ENCODE assay signal across 19 cellular contexts in genomic region chr2:47516496-47517104, GRCh38. TPM values are rescaled to one million over a fixed set of nuclear protein-coding genes. Genes with fewer than 3 reads are reported as not detected.
DNase-seq lines count a peak whose midpoint lies in the region; ATAC-seq and TF ChIP-seq lines count a peak whose summit lies in the region.
"Had no signal": no experiment of that assay in that cellular context is flagged by ENCODE, and none has a peak within 500 bp of the region (broad histone marks: within the 10 kb centered on the region; RNA-seq: fewer than 3 reads in every experiment).

No MANE protein-coding gene starts in this region.

- peaks cover 7% of the 10 kb centered on the region for H3K36me3 Mint-ChIP-seq in neural progenitor cell

- TF ChIP-seq CTCF in OCI-LY1 (IDR thresholded peaks at IDR 0.05; ENCODE audit: low read length) (no peak), neural progenitor cell (IDR thresholded peaks at IDR 0.05) (no peak), mammary epithelial cell (conservative IDR thresholded peaks at IDR 0.05 in 1 of 2, IDR thresholded peaks at IDR 0.05 in 1 of 2; ENCODE audit: extremely low read depth in 1 of 2, insufficient read depth in 1 of 2, low read depth in 1 of 2, low read length in 2 of 2) (no peak), PC-9 (conservative IDR thresholded peaks at IDR 0.05) (no peak)

- intact Hi-C loops in mammary epithelial cell (cut with micrococcal nuclease) = no loop called here
- intact Hi-C loops in PC-9 (cut with micrococcal nuclease; ENCODE audit: unreplicated experiment) = no loop called here

- H3K27ac ChIP-seq in OCI-LY1 (ENCODE audit: low read depth, low read length, poor library complexity, severe bottlenecking) (peak overlapping the region; percentile 95), neural progenitor cell (no peak overlapping the region), mammary epithelial cell (ENCODE audit: insufficient read depth, low read depth, low read length) (no peak overlapping the region), PC-9 (no peak overlapping the region)
- H3K27ac ChIP-seq: GM23248 had no signal

- peaks cover 30% of the 10 kb centered on the region for H3K4me1 Mint-ChIP-seq in neural progenitor cell

- CTCF ChIA-PET in mammary epithelial cell (lab: Charles Lee; ENCODE audit: low non-redundant PET) (no interaction called here), PC-9 (lab: Charles Lee) (interaction anchor here (0.6 kb wide), 1 partner anchor 105 kb away, joined by 8 read pairs; no protein-coding TSS in a partner anchor)

- no peak overlapping the region for H3K9ac ChIP-seq in OCI-LY1 (ENCODE audit: low read length)
- no peak overlapping the region for H3K9ac ChIP-seq in neural progenitor cell
- H3K9ac ChIP-seq in mammary epithelial cell (ENCODE audit: insufficient read depth, low read length) = no peak overlapping the region
- H3K9ac ChIP-seq: BLaER1 treated with 17β-estradiol and CSF1 and Interleukin-3, amounts not matched to agents 10 nM and 100 nM; GM23248 had no signal

- H3K9me2 ChIP-seq in OCI-LY1 (ENCODE audit: low read depth, low read length) (no peaks in the 10 kb centered on the region), PC-9 (ENCODE audit: insufficient read depth) (no peaks in the 10 kb centered on the region)

- BruUV-seq in mammary epithelial cell (replicated peaks; lab: Mats Ljungman, UMichigan) = no TSS peak
- no TSS peak for BruUV-seq in PC-9 (replicated peaks; lab: Mats Ljungman, UMichigan)

- H3K4me3 ChIP-seq in H7 (ENCODE audit: insufficient read depth, low read depth, low read length) (no peak overlapping the region), OCI-LY1 (ENCODE audit: low read depth, low read length, poor library complexity, severe bottlenecking) (no peak overlapping the region), neural progenitor cell (no peak overlapping the region), mammary epithelial cell (replicated peaks in 1 of 3; ENCODE audit: insufficient read depth in 1 of 3, low read depth in 2 of 3, low read length in 3 of 3) (no peak overlapping the region), PC-9 (no peak overlapping the region)
- H3K4me3 ChIP-seq: BLaER1 treated with 17β-estradiol and CSF1 and Interleukin-3, amounts not matched to agents 10 nM and 100 nM; GM12878; GM23248 had no signal

- H3K9me3 Mint-ChIP-seq in neural progenitor cell = no peaks in the 10 kb centered on the region
- H3K9me3 Mint-ChIP-seq: HFFc6 had no signal

- in situ Hi-C loops in mammary epithelial cell (cut with MboI; ENCODE audit: low sequenced_read_pairs in 2 of 2) = no loop called here

- H3K36me3 ChIP-seq in H7 (replicated peaks; ENCODE audit: control insufficient read depth, insufficient read depth, low read length) = no peaks in the 10 kb centered on the region
- peaks cover 13% of the 10 kb centered on the region; the same call in 1 of the 2 replicates for H3K36me3 ChIP-seq in OCI-LY1 (ENCODE audit: insufficient read depth, low read length)
- no peaks in the 10 kb centered on the region for H3K36me3 ChIP-seq in neural progenitor cell
- H3K36me3 ChIP-seq in mammary epithelial cell (ENCODE audit: insufficient read depth, low read length) = no peaks in the 10 kb centered on the region
- no peaks in the 10 kb centered on the region for H3K36me3 ChIP-seq in PC-9 (ENCODE audit: low read depth)
- H3K36me3 ChIP-seq: BLaER1 treated with 17β-estradiol and CSF1 and Interleukin-3, amounts not matched to agents 10 nM and 100 nM had no signal

- H4K20me1 ChIP-seq in OCI-LY1 (ENCODE audit: insufficient read depth, low read length) (no peaks in the 10 kb centered on the region), neural progenitor cell (ENCODE audit: low read depth) (no peaks in the 10 kb centered on the region), mammary epithelial cell (ENCODE audit: insufficient read depth, low read length) (no peaks in the 10 kb centered on the region), PC-9 (ENCODE audit: insufficient read depth) (no peaks in the 10 kb centered on the region)
- H4K20me1 ChIP-seq: BLaER1 treated with 17β-estradiol and CSF1 and Interleukin-3, amounts not matched to agents 10 nM and 100 nM had no signal

- H3F3A ChIP-seq in OCI-LY1 (ENCODE audit: insufficient read depth, low read length) (no peaks in the 10 kb centered on the region; the same call in 1 of the 2 replicates), neural progenitor cell (ENCODE audit: low read depth) (peaks cover 3% of the 10 kb centered on the region), PC-9 (ENCODE audit: insufficient read depth, low read depth) (no peaks in the 10 kb centered on the region)

- no peaks in the 10 kb centered on the region for H3K9me3 ChIP-seq in OCI-LY1 (ENCODE audit: low read length)
- no peaks in the 10 kb centered on the region for H3K9me3 ChIP-seq in neural progenitor cell (ENCODE audit: low read depth)
- H3K9me3 ChIP-seq in mammary epithelial cell (replicated peaks; ENCODE audit: insufficient read depth, low read length) = no peaks in the 10 kb centered on the region
- H3K9me3 ChIP-seq in PC-9 (ENCODE audit: insufficient read depth, low read depth) = no peaks in the 10 kb centered on the region
- H3K9me3 ChIP-seq: BLaER1 treated with 17β-estradiol and CSF1 and Interleukin-3, amounts not matched to agents 10 nM and 100 nM had no signal

- H3K4me3 Mint-ChIP-seq in neural progenitor cell = no peak overlapping the region
- H3K4me3 Mint-ChIP-seq: HFFc6 had no signal

- H3K79me2 ChIP-seq in OCI-LY1 (ENCODE audit: insufficient read depth, low read length) (no peaks in the 10 kb centered on the region), neural progenitor cell (ENCODE audit: low read depth) (no peaks in the 10 kb centered on the region), mammary epithelial cell (ENCODE audit: insufficient read depth, low read length) (no peaks in the 10 kb centered on the region), PC-9 (ENCODE audit: low read depth) (no peaks in the 10 kb centered on the region)

- H3K4me2 ChIP-seq in OCI-LY1 (ENCODE audit: low read length) = no peak overlapping the region
- no peak overlapping the region for H3K4me2 ChIP-seq in neural progenitor cell
- H3K4me2 ChIP-seq in mammary epithelial cell (ENCODE audit: insufficient read depth, low read depth, low read length) = no peak overlapping the region
- H3K4me2 ChIP-seq in PC-9 = no peak overlapping the region

- H2AFZ ChIP-seq in OCI-LY1 (ENCODE audit: low read length) (no peak overlapping the region), neural progenitor cell (replicated peaks) (no peak overlapping the region), mammary epithelial cell (ENCODE audit: low read depth, low read length) (no peak overlapping the region), PC-9 (no peak overlapping the region)
- H2AFZ ChIP-seq: GM23248 had no signal

- H3K27me3 Mint-ChIP-seq in neural progenitor cell (ENCODE audit: insufficient read depth, low read depth) = peaks cover 2% of the 10 kb centered on the region
- H3K27me3 Mint-ChIP-seq: CD4-positive, CD25-positive, alpha-beta regulatory T cell had no signal

- peak overlapping the region; percentile 54 for H3K27ac Mint-ChIP-seq in neural progenitor cell
- H3K27ac Mint-ChIP-seq: HFFc6 had no signal

- no peak for ATAC-seq in GM21390 (IDR thresholded peaks at IDR 0.05; ENCODE audit: unreplicated experiment)
- ATAC-seq: GM12878, HepG2 had no signal

- POLR2A ChIA-PET in PC-9 (lab: Charles Lee; ENCODE audit: unreplicated experiment) = interaction anchor here (0.5 kb wide), 1 partner anchor 591 kb away, joined by 4 read pairs; no protein-coding TSS in a partner anchor

- DNase-seq in H7 (peak; percentile 67), foreskin melanocyte (peak; percentile 49), neural progenitor cell (ENCODE audit: low spot score) (no peak), NCI-H510A treated with DMSO at 0.1 percent for 48 hours (lab: John Stamatoyannopoulos, UW) (no peak), mammary epithelial cell (no peak), PC-9 (no peak)
- DNase-seq: ACHN; Calu3; CD4-positive, CD25-positive, alpha-beta regulatory T cell; DMS79; GM23248; HCEC 1CT; HFFc6 had no signal

- H3K4me1 ChIP-seq in OCI-LY1 (ENCODE audit: insufficient read depth, low read length, severe bottlenecking) = peaks cover 41% of the 10 kb centered on the region
- H3K4me1 ChIP-seq in neural progenitor cell = peaks cover 37% of the 10 kb centered on the region
- peaks cover 14% of the 10 kb centered on the region for H3K4me1 ChIP-seq in mammary epithelial cell (ENCODE audit: insufficient read depth, low read length)
- no peaks in the 10 kb centered on the region for H3K4me1 ChIP-seq in PC-9 (replicated peaks; ENCODE audit: insufficient read depth)

- WGBS in mammary epithelial cell (ENCODE audit: low coverage, missing lambda C conversion rate) = 65% methylated on average over 7 of the region's 7 CpGs

- H3K27me3 ChIP-seq in H7 (ENCODE audit: control insufficient read depth, insufficient read depth, low read length) (no peaks in the 10 kb centered on the region), OCI-LY1 (ENCODE audit: insufficient read depth, low read length) (no peaks in the 10 kb centered on the region), neural progenitor cell (no peaks in the 10 kb centered on the region), mammary epithelial cell (ENCODE audit: insufficient read depth, low read length) (peaks cover 2% of the 10 kb centered on the region), PC-9 (ENCODE audit: insufficient read depth, low read depth) (no peaks in the 10 kb centered on the region)
- H3K27me3 ChIP-seq: BLaER1 treated with 17β-estradiol and CSF1 and Interleukin-3, amounts not matched to agents 10 nM and 100 nM had no signal

- dilution Hi-C loops in mammary epithelial cell (cut with HindIII; ENCODE audit: low sequenced_read_pairs) = loop anchor here (5.0 kb wide), 1 partner anchor 51 kb away; no protein-coding TSS in a partner anchor

RNA-seq across cellular contexts. Expression of gene KCNK12, which starts 54.2 kb away (rescaled TPM):
- 9.6 and 16.0 TPM in 2 replicates for total RNA-seq in H7 (2014; rRNA removed; shearing (Covaris generic))
- total RNA-seq in neural progenitor cell (ENCODE audit: low replicate concordance) = 0.19 and 3.1 TPM in 2 replicates
- total RNA-seq in mammary epithelial cell = not detected
- polyA plus RNA-seq in mammary epithelial cell = not detected
- polyA minus RNA-seq in mammary epithelial cell = not detected
- total RNA-seq in PC-9 (2021) = not detected in 2 replicates
- total RNA-seq: A172, Calu3, GM23248, HepG2 had no signal
- polyA plus RNA-seq: HepG2 had no signal

Comparison
In these comparisons a context has a peak if more than half of its experiments do, and no peak if none do; other contexts are left out.
1. DNase-seq: peak in H7 (single experiment) and foreskin melanocyte (single experiment); none in neural progenitor cell (single experiment), NCI-H510A treated with DMSO at 0.1 percent for 48 hours (single experiment), mammary epithelial cell (single experiment) and PC-9 (0 of 2).